Comparison of ENCODE assay signal across 8 cellular contexts in genomic region chr4:139665690-139666529, GRCh38. TPM values are rescaled to one million over a fixed set of nuclear protein-coding genes. Genes with fewer than 3 reads are reported as not detected.
DNase-seq lines count a peak whose midpoint lies in the region; ATAC-seq and TF ChIP-seq lines count a peak whose summit lies in the region.

MGST2 (plus strand) TSS chr4:139665819; CDS start chr4:139666020, 201 bp downstream.

- H3K9me3 ChIP-seq in PC-9 (ENCODE audit: insufficient read depth, low read depth) (no peaks in the 10 kb centered on the region), adipocyte (ENCODE audit: control insufficient read depth, low read length) (no peaks in the 10 kb centered on the region), cardiac muscle cell (ENCODE audit: low read depth) (no peaks in the 10 kb centered on the region)

- H4K20me1 ChIP-seq in PC-9 (ENCODE audit: insufficient read depth): no peaks in the 10 kb centered on the region

- H3K27me3 ChIP-seq in PC-9 (ENCODE audit: insufficient read depth, low read depth) (no peaks in the 10 kb centered on the region), adipocyte (replicated peaks; ENCODE audit: control insufficient read depth, insufficient read depth, low read length) (no peaks in the 10 kb centered on the region), cardiac muscle cell (no peaks in the 10 kb centered on the region)

- peaks cover 26% of the 10 kb centered on the region for H3F3A ChIP-seq in PC-9 (ENCODE audit: insufficient read depth, low read depth)

- ATAC-seq in GM21423 (IDR thresholded peaks at IDR 0.05; ENCODE audit: unreplicated experiment) (peak; percentile 85), omental fat pad (ENCODE audit: low FRiP score) (peak; percentile 87)

- H3K9ac ChIP-seq in adipocyte (ENCODE audit: low read length): peak within 1 kb of the TSS; percentile 87

- CTCF ChIA-PET in PC-9 (lab: Charles Lee): interaction anchor here (0.6 to 2.2 kb wide), 5 partner anchors 9 to 636 kb away, joined by 3 to 8 read pairs (median 4); no protein-coding TSS in a partner anchor

- peaks cover 42% of the 10 kb centered on the region for H3K79me2 ChIP-seq in PC-9 (ENCODE audit: low read depth)

- no peaks in the 10 kb centered on the region for H3K9me2 ChIP-seq in PC-9 (ENCODE audit: insufficient read depth)

- POLR2A ChIA-PET in PC-9 (lab: Charles Lee; ENCODE audit: unreplicated experiment): interaction anchor here (0.6 to 0.7 kb wide), 7 partner anchors 53 to 1188 kb away, joined by 3 to 14 read pairs (median 6); no protein-coding TSS in a partner anchor

- H3K4me2 ChIP-seq in PC-9: peak within 1 kb of the TSS; percentile 87

- H3K4me3 ChIP-seq in PC-9 (peak within 1 kb of the TSS; percentile 56), adipocyte (ENCODE audit: low read length) (peak within 1 kb of the TSS; percentile 91), cardiac muscle cell (peak within 1 kb of the TSS; percentile 6)

- H2AFZ ChIP-seq in PC-9: peak within 1 kb of the TSS; percentile 92

- no peaks in the 10 kb centered on the region for H3K36me3 ChIP-seq in PC-9 (ENCODE audit: low read depth)
- H3K36me3 ChIP-seq in adipocyte (ENCODE audit: control insufficient read depth, insufficient read depth, low read length, severe bottlenecking): no peaks in the 10 kb centered on the region
- no peaks in the 10 kb centered on the region for H3K36me3 ChIP-seq in cardiac muscle cell

- DNase-seq in EH (ENCODE audit: low read depth): peak; percentile 70
- peak in 74 of 76 experiments; percentile 4 to 87 (median 72) for DNase-seq in HUDEP-2 (lab: John Stamatoyannopoulos, UW; ENCODE audit: unreplicated experiment in 76 of 76)
- DNase-seq in PC-9: peak; percentile 65 to 75
- DNase-seq in adipocyte (ENCODE audit: low read depth): peak; percentile 65
- peak; percentile 87 to 89 for DNase-seq in cardiac muscle cell (ENCODE audit: low read depth in 1 of 2, low spot score in 1 of 2)
- DNase-seq in omental fat pad (ENCODE audit: low spot score): peak; percentile 42
- DNase-seq in effector CD8-positive, alpha-beta T cell (lab: John Stamatoyannopoulos, UW): no peak

- H3K27ac ChIP-seq in PC-9: peak within 1 kb of the TSS; percentile 82
- peak within 1 kb of the TSS; percentile 99 for H3K27ac ChIP-seq in cardiac muscle cell

- peaks cover 22% of the 10 kb centered on the region for H3K4me1 ChIP-seq in PC-9 (replicated peaks; ENCODE audit: insufficient read depth)
- H3K4me1 ChIP-seq in adipocyte (ENCODE audit: control insufficient read depth, insufficient read depth, low read length): peaks cover 9% of the 10 kb centered on the region
- H3K4me1 ChIP-seq in cardiac muscle cell (ENCODE audit: low read depth): peaks cover 48% of the 10 kb centered on the region

- TSS peak; percentile 84 for BruUV-seq in PC-9 (replicated peaks; lab: Mats Ljungman, UMichigan)

- intact Hi-C loops in PC-9 (cut with micrococcal nuclease; ENCODE audit: unreplicated experiment): no loop called here

- TF ChIP-seq CTCF in PC-9 (conservative IDR thresholded peaks at IDR 0.05) (no peak), cardiac muscle cell (IDR thresholded peaks at IDR 0.05; ENCODE audit: low read depth, low read length) (no peak), omental fat pad (IDR thresholded peaks at IDR 0.05) (no peak)

RNA-seq across cellular contexts. Expression of gene MGST2, which starts in this region (rescaled TPM):
- 53.7 and 81.8 TPM in 2 replicates for total RNA-seq in PC-9 (2021)
- 36.5 and 57.1 TPM in 2 replicates for total RNA-seq in cardiac muscle cell
- polyA plus RNA-seq in cardiac muscle cell: 66.9 and 90.8 TPM in 2 replicates
- 10 to 100 TPM; 24.6 to 83.1 (median 45.4) TPM for total RNA-seq in omental fat pad

Comparison
In these comparisons a context has a peak if more than half of its experiments do, and no peak if none do; other contexts are left out.
1. H3K4me3 ChIP-seq: peak in every context shown above with its lines; median percentile 91 in adipocyte; 56 in PC-9; 6 in cardiac muscle cell.